7 cellular contexts compared by ENCODE assay signal in genomic region chr14:34227834-34228662, GRCh38.
A peak's percentile ranks its signal among the peaks of the same experiment; 100 is the strongest.
DNase-seq lines count a peak whose midpoint lies in the region; TF ChIP-seq lines count a peak whose summit lies in the region.

No MANE protein-coding gene starts in this region.

- no peaks in the 10 kb centered on the region for H3K4me1 Mint-ChIP-seq in HFFc6 (ENCODE audit: low read depth)
- H3K4me1 Mint-ChIP-seq in T-helper 2 cell treated with Interferon-gamma antibody and Interleukin-4, amounts not matched to agents 5 μg/mL and 100 μg/mL, for 36 hours (ENCODE audit: low read depth) = peaks cover 12% of the 10 kb centered on the region

- H3K36me3 Mint-ChIP-seq in HFFc6 (ENCODE audit: low read depth) = no peaks in the 10 kb centered on the region
- H3K36me3 Mint-ChIP-seq in T-helper 2 cell treated with Interferon-gamma antibody and Interleukin-4, amounts not matched to agents 5 μg/mL and 100 μg/mL, for 36 hours (ENCODE audit: low read depth) = no peaks in the 10 kb centered on the region

- DNase-seq in HFFc6 = peak; percentile 36
- peak; percentile 70 for DNase-seq in NCI-H1092 (lab: John Stamatoyannopoulos, UW)
- DNase-seq in T-helper 2 cell treated with Interferon-gamma antibody and Interleukin-4, amounts not matched to agents 5 μg/mL and 100 μg/mL, for 36 hours (ENCODE audit: low spot score) = peak; percentile 52
- peak; percentile 89 for DNase-seq in astrocyte of the hippocampus (ENCODE audit: low read depth, low spot score)
- peak; percentile 30 for DNase-seq in iPS DF 4.7 (ENCODE audit: extremely low read depth, low spot score)
- DNase-seq in smooth muscle cell of the brain vasculature (ENCODE audit: low read depth, low spot score) = peak; percentile 21

- no peak overlapping the region; the same call in 1 of the 2 replicates for H3K4me3 Mint-ChIP-seq in HFFc6
- H3K4me3 Mint-ChIP-seq in T-helper 2 cell treated with Interferon-gamma antibody and Interleukin-4, amounts not matched to agents 5 μg/mL and 100 μg/mL, for 36 hours = peak overlapping the region; percentile 57

- no peak overlapping the region for H3K4me3 ChIP-seq in GM12875 (ENCODE audit: low read depth, low read length)

- TF ChIP-seq CTCF in GM12875 (IDR thresholded peaks at IDR 0.05; ENCODE audit: borderline replicate concordance, insufficient read depth, low read depth, low read length) (peak; percentile 72; the same call in 1 of the 2 replicates), HFFc6 (IDR thresholded peaks at IDR 0.05) (peak; percentile 82)

- no peaks in the 10 kb centered on the region; the same call in 1 of the 2 replicates for H3K27me3 Mint-ChIP-seq in HFFc6 (ENCODE audit: insufficient read depth)
- H3K27me3 Mint-ChIP-seq in T-helper 2 cell treated with Interferon-gamma antibody and Interleukin-4, amounts not matched to agents 5 μg/mL and 100 μg/mL, for 36 hours (ENCODE audit: low read depth) = peaks cover 29% of the 10 kb centered on the region

- no peaks in the 10 kb centered on the region for H3K9me3 Mint-ChIP-seq in HFFc6
- H3K9me3 Mint-ChIP-seq in T-helper 2 cell treated with Interferon-gamma antibody and Interleukin-4, amounts not matched to agents 5 μg/mL and 100 μg/mL, for 36 hours = no peaks in the 10 kb centered on the region

- H3K27ac Mint-ChIP-seq in HFFc6 = no peak overlapping the region
- no peak overlapping the region for H3K27ac Mint-ChIP-seq in T-helper 2 cell treated with Interferon-gamma antibody and Interleukin-4, amounts not matched to agents 5 μg/mL and 100 μg/mL, for 36 hours

Comparison
In these comparisons a context has a peak if more than half of its experiments do, and no peak if none do; other contexts are left out.
1. DNase-seq: peak in every context shown above with its lines; median percentile 89 in astrocyte of the hippocampus; 70 in NCI-H1092; 52 in T-helper 2 cell treated with Interferon-gamma antibody and Interleukin-4, amounts not matched to agents 5 μg/mL and 100 μg/mL, for 36 hours; 36 in HFFc6; 30 in iPS DF 4.7; 21 in smooth muscle cell of the brain vasculature.